ENCODE assay signal across 8 cellular contexts in the genomic region with DNA sequence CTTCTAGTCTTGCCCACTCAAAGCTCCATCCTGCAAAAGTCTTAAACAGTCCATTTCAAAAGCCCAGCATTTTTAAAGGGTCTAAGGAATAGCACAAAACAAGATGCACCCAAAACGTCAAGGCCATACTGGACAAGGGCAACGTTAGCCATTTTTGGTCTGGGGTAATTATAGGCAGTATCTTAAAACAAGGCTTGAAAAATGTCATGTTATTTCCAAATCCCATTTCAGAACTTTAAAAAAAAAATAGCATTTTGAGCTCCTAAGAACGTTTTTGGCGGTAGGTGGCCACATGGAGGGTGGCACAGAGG. TPM values are rescaled to one million over a fixed set of nuclear protein-coding genes. Genes with fewer than 3 reads are reported as not detected.
DNase-seq lines count a peak whose midpoint lies in the region; ATAC-seq and TF ChIP-seq lines count a peak whose summit lies in the region.

No MANE protein-coding gene starts in this region.

- DNase-seq in caudate nucleus (lab: John Stamatoyannopoulos, UW) (no peak), natural killer cell (no peak), NCI-H82 (lab: John Stamatoyannopoulos, UW) (no peak), OCI-M1 (lab: John Stamatoyannopoulos, UW) (no peak), Ammon's horn (ENCODE audit: low spot score) (no peak), posterior cingulate gyrus (no peak)

- H3K4me3 Mint-ChIP-seq in natural killer cell: peak overlapping the region; percentile 97

- peaks cover 37 to 39% of the 10 kb centered on the region in 2 donors for H3K4me1 Mint-ChIP-seq in natural killer cell

- H3K27ac Mint-ChIP-seq in natural killer cell: peak overlapping the region; percentile 95 to 97

- no peaks in the 10 kb centered on the region for H3K36me3 Mint-ChIP-seq in natural killer cell

- ATAC-seq in HG03378 (IDR thresholded peaks at IDR 0.05; ENCODE audit: unreplicated experiment) (peak; percentile 1), natural killer cell (no peak)

- peak overlapping the region; percentile 95 for H3K27ac ChIP-seq in caudate nucleus (ENCODE audit: low read depth, low read length)

- TF ChIP-seq CTCF in GM12872 (IDR thresholded peaks at IDR 0.05; ENCODE audit: insufficient read depth, low read depth, low read length) (peak; percentile 18; the same call in 1 of the 3 replicates), natural killer cell (IDR thresholded peaks at IDR 0.05) (no peak)

- H3K9me3 Mint-ChIP-seq in natural killer cell: no peaks in the 10 kb centered on the region

- H3K27me3 Mint-ChIP-seq in natural killer cell (ENCODE audit: low read depth in 2 of 2): no peaks in the 10 kb centered on the region

- intact Hi-C loops in natural killer cell (cut with micrococcal nuclease) (loop anchor here (1.0 kb wide), 2 partner anchors 49 to 151 kb away; a partner anchor contains a TSS), posterior cingulate gyrus (cut with DNase I) (loop anchor here (1.0 to 10.0 kb wide), 4 partner anchors 33 to 460 kb away; a partner anchor contains a TSS)

RNA-seq across cellular contexts. Expression of a gene that starts 0.6 kb away (rescaled TPM):
- total RNA-seq in natural killer cell: 100 to 1,000 TPM in 2 of 3 donors, 10 to 100 TPM in 1; 86.9 to 113 (median 102) TPM

RNA-seq across cellular contexts. Expression of a gene that starts 49.1 kb away (rescaled TPM):
- 1 to 10 TPM; 3.5 to 5.6 (median 4.5) TPM for total RNA-seq in natural killer cell
